ENCODE assay signal across 19 cellular contexts in the genomic region with DNA sequence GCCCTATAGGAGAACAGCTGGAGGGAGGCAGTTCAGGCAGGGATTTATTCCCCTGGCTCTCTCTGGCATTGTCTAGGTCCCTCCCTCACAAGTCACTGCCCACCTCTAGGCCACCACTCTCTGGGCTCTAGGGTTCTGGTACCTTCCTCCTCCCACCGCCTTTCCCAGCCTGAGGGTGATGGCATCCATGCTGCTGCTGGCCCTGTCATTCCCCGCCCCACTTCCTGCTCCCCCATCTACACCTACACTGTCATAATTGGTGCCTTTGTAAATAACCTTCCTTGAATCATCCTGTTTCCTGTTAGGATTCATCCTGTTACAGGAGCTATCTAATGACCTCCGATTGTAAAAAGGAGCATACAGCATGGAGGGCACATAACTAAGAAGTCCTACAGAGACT.
"Had no signal": no experiment of that assay in that cellular context is flagged by ENCODE, and none has a peak within 500 bp of the region (broad histone marks: within the 10 kb centered on the region; RNA-seq: fewer than 3 reads in every experiment).

No MANE protein-coding gene starts in this region.

- H3K4me3 ChIP-seq: hepatocyte, sigmoid colon, skin epidermis, stomach, thoracic aorta, transverse colon had no signal

- ATAC-seq: effector memory CD8-positive, alpha-beta T cell; left lobe of liver; naive thymus-derived CD8-positive, alpha-beta T cell had no signal

- H3K27me3 ChIP-seq: hepatocyte, sigmoid colon, stomach, transverse colon had no signal

- H3K4me1 ChIP-seq: transverse colon had no signal

- DNase-seq: effector memory CD8-positive, alpha-beta T cell; foreskin melanocyte; head of caudate nucleus; kidney glomerular epithelial cell; mammary epithelial cell; naive thymus-derived CD8-positive, alpha-beta T cell; posterior cingulate gyrus; sigmoid colon; stimulated activated CD4-positive, alpha-beta T cell treated with anti-CD3 and anti-CD28 coated beads, Interleukin-2, amount 100 ng/mL, for 24 hours; stimulated activated CD4-positive, alpha-beta T cell treated with anti-CD3 and anti-CD28 coated beads, Interleukin-4, amount 100 ng/mL, for 4 hours; stimulated activated naive CD4-positive, alpha-beta T cell; stomach; substantia nigra; transverse colon had no signal

- H3K36me3 ChIP-seq: sigmoid colon, stomach, thoracic aorta, transverse colon had no signal

- H3K4me3 Mint-ChIP-seq: dendritic cell treated with granulocyte-macrophage colony-stimulating factor and Interleukin-4, amounts not matched to agents 40 ng/mL and 50 ng/mL, for 4 days; effector memory CD8-positive, alpha-beta T cell; naive thymus-derived CD8-positive, alpha-beta T cell had no signal

- H3K27me3 Mint-ChIP-seq: dendritic cell treated with granulocyte-macrophage colony-stimulating factor and Interleukin-4, amounts not matched to agents 40 ng/mL and 50 ng/mL, for 4 days; effector memory CD8-positive, alpha-beta T cell had no signal

- H3K9me3 ChIP-seq: sigmoid colon, thoracic aorta, transverse colon had no signal

- H3K27ac Mint-ChIP-seq: dendritic cell treated with granulocyte-macrophage colony-stimulating factor and Interleukin-4, amounts not matched to agents 40 ng/mL and 50 ng/mL, for 4 days; effector memory CD8-positive, alpha-beta T cell; naive thymus-derived CD8-positive, alpha-beta T cell had no signal
